8 cellular contexts compared by ENCODE assay signal in the genomic region with DNA sequence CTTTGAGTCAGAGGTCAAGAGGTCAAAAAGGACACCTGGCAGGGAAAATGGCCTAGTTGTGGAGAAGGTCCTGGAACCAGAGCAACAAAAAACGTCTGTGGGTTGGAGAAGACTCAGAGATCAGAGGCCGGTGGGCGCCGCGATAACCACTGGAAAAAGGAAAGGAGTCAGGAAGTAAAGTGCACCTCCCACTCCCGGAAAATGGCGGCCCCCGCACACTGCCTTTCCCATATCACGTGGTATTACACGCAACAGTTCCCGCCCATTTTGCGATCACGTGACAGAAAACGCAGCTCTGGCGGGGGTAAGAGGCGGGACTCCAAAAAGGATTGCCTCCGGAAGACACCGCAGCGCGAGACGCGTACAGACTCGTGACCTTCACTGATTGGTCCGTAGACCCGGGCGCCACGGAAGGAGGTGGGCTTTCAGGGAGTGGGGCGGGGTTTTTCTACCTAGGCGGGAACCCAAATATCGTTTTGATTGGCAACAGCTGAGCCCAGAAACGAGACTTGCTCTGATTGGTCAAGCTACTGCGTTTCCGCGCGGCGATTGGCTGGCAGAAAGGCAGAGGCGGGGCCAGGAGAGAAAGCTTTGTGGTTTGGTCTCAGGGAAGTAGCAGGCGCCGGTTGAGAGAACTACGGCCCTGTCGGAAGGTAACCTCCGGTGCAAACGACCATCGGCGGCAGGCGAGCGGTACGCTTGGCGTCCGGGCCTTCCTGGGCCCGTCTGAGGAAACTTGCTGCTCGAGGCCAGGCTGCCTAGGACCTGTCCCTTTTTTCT. TPM values are rescaled to one million over a fixed set of nuclear protein-coding genes. Genes with fewer than 3 reads are reported as not detected.
A peak's percentile ranks its signal among the peaks of the same experiment; 100 is the strongest.
DNase-seq lines count a peak whose midpoint lies in the region; ATAC-seq and TF ChIP-seq lines count a peak whose summit lies in the region.

A gene with protein sequence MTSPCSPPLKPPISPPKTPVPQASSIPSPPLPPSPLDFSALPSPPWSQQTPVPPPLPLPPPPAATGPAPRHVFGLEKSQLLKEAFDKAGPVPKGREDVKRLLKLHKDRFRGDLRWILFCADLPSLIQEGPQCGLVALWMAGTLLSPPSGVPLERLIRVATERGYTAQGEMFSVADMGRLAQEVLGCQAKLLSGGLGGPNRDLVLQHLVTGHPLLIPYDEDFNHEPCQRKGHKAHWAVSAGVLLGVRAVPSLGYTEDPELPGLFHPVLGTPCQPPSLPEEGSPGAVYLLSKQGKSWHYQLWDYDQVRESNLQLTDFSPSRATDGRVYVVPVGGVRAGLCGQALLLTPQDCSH (minus strand): TSS at position 193 of the 780 bp plus-strand sequence. CDS start 674 bp downstream, outside the sequence.

- H3K9ac ChIP-seq in SU-DHL-6 (ENCODE audit: low read length) = peak within 1 kb of the TSS; percentile 84

- H3K79me2 ChIP-seq in SU-DHL-6 (ENCODE audit: insufficient read depth, low read length) = peaks cover 44% of the 10 kb centered on the region

- H3K4me2 ChIP-seq in SU-DHL-6 (ENCODE audit: low read depth, low read length, poor library complexity, severe bottlenecking) = peak within 1 kb of the TSS; percentile 94

- H3K27me3 ChIP-seq in SU-DHL-6 (ENCODE audit: low read length) (no peaks in the 10 kb centered on the region), ovary (no peaks in the 10 kb centered on the region), tibial artery (no peaks in the 10 kb centered on the region)

- peak within 1 kb of the TSS; percentile 23 for H2AFZ ChIP-seq in SU-DHL-6 (ENCODE audit: low read depth, low read length, severe bottlenecking)

- ATAC-seq in HG02678 (IDR thresholded peaks at IDR 0.05; ENCODE audit: unreplicated experiment) (peak; percentile 90), Right ventricle myocardium inferior (peak; percentile 97)

- H3F3A ChIP-seq in SU-DHL-6 (ENCODE audit: insufficient read depth) = no peaks in the 10 kb centered on the region

- H3K9me2 ChIP-seq in SU-DHL-6 (replicated peaks; ENCODE audit: insufficient read depth, low read length) = no peaks in the 10 kb centered on the region

- H3K27ac ChIP-seq in SU-DHL-6 (ENCODE audit: low read depth, low read length) (peak within 1 kb of the TSS; percentile 91), ovary (peak within 1 kb of the TSS; percentile 39 to 86), tibial artery (peak within 1 kb of the TSS; percentile 87 to 92)

- H3K4me1 ChIP-seq in ovary (ENCODE audit: insufficient read depth) (peaks cover 18% of the 10 kb centered on the region), tibial artery (peaks cover 0 to 55% (median 42%) of the 10 kb centered on the region in 4 donors)

- peak; percentile 100 for DNase-seq in NCI-H128 (lab: John Stamatoyannopoulos, UW; ENCODE audit: unreplicated experiment)
- DNase-seq in activated naive CD8-positive, alpha-beta T cell treated with anti-CD3 and anti-CD28 coated beads, Interleukin-2, amount 50 U/mL, for 16 hours (ENCODE audit: low read depth, low spot score) = peak; percentile 98
- DNase-seq in Right ventricle myocardium inferior (ENCODE audit: missing footprints) = peak; percentile 100
- peak; percentile 99 to 100 (median 100) for DNase-seq in ovary
- DNase-seq in tibial artery = peak; percentile 100

- H3K9me3 ChIP-seq in SU-DHL-6 (ENCODE audit: insufficient read depth, low read length) = no peaks in the 10 kb centered on the region
- H3K9me3 ChIP-seq in ovary = no peaks in the 10 kb centered on the region
- H3K9me3 ChIP-seq in tibial artery = no peaks in the 10 kb centered on the region

- peak; percentile 90 for TF ChIP-seq EP300 in ovary (IDR thresholded peaks at IDR 0.05)

- intact Hi-C loops in Right ventricle myocardium inferior (cut with DNase I) = loop anchor here (1.0 to 2.0 kb wide), 4 partner anchors 34 to 68 kb away; a partner anchor contains a TSS
- intact Hi-C loops in ovary (cut with DNase I) = loop anchor here in 2 of 4 donors (2.0 to 5.0 kb wide), 2 partner anchors 48 to 52 kb away; a partner anchor contains a TSS
- intact Hi-C loops in tibial artery (cut with DNase I; ENCODE audit: low total_unique reads) = loop anchor here (2.0 to 10.0 kb wide), 2 partner anchors 54 to 60 kb away; a partner anchor contains a TSS

- 0 to 1% (median 0%) methylated on average over 52 of the region's 52 CpGs for WGBS in ovary, 3 donors

- peak; percentile 58 for TF ChIP-seq POLR2A in GM10847 (IDR thresholded peaks at IDR 0.05; ENCODE audit: extremely low read depth, insufficient read length)
- TF ChIP-seq POLR2A in ovary (IDR thresholded peaks at IDR 0.05) = peak; percentile 84

- peaks cover 3% of the 10 kb centered on the region; the same call in 1 of the 2 replicates for H4K20me1 ChIP-seq in SU-DHL-6 (ENCODE audit: low read depth, low read length)

- TF ChIP-seq CTCF in SU-DHL-6 (IDR thresholded peaks at IDR 0.05; ENCODE audit: insufficient read depth, low read length, poor library complexity, severe bottlenecking) (no peak), ovary (IDR thresholded peaks at IDR 0.05) (no peak), tibial artery (IDR thresholded peaks at IDR 0.05) (peak in 1 of 2 experiments; percentile 25)

- H3K4me3 ChIP-seq in SU-DHL-6 (ENCODE audit: insufficient read depth, low read length, poor library complexity, severe bottlenecking) = peak within 1 kb of the TSS; percentile 70
- H3K4me3 ChIP-seq in ovary = peak within 1 kb of the TSS; percentile 55
- peak within 1 kb of the TSS; percentile 63 to 65 for H3K4me3 ChIP-seq in tibial artery

- H3K36me3 ChIP-seq in SU-DHL-6 (ENCODE audit: low read length) (peaks cover 1% of the 10 kb centered on the region), ovary (no peaks in the 10 kb centered on the region), tibial artery (peaks cover 0 to 12% (median 6%) of the 10 kb centered on the region in 3 donors)

RNA-seq across cellular contexts. Expression of the gene that starts here (rescaled TPM):
- total RNA-seq in Right ventricle myocardium inferior (6.4 TPM), ovary (1 to 10 TPM; 2.1 to 6.5 (median 3.7) TPM)
- polyA plus RNA-seq in ovary = 1 to 10 TPM; 3.0 to 6.4 TPM

Comparison
In these comparisons a context has a peak if more than half of its experiments do, and no peak if none do; other contexts are left out.
1. Peak in every context shown above with its lines: DNase-seq, ATAC-seq, H3K4me3 ChIP-seq and H3K27ac ChIP-seq.